Comparison of ENCODE assay signal across 8 cellular contexts in the genomic region with DNA sequence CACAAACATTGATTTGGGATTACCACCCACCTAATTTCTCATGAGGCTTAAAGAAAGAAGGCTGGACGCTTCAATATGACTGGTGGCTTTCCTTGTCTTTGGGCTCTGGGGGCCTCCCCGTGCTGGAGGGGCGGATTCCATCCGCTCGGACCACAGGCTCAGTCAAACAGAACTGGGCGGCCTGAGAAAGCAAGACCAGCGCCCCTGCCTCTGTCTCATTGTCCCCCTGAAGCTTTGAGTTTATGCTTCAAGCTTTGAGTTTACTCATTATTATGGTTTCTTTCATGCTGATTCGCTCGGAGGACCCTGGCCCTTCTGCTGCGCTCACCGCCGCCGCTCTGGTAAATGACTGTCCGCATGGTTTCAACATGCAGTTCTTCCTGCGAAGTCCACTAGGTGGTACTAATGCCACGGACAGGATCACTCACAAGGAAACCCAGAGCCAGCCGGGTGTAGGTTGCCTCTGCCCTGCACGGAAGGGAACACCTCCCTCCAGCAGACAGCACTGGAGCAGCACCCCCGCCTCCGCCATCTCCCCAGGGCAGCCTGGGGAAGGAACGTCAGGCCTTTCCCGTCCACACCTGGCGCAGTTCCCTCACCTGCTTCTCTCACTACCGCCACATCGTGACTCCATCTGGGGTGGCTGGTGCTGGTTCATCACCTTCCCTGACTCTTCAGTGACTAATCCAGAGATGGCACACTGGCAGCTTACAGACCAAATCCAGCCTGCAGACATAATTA. TPM values are rescaled to one million over a fixed set of nuclear protein-coding genes. Genes with fewer than 3 reads are reported as not detected.
A peak's percentile ranks its signal among the peaks of the same experiment; 100 is the strongest.
DNase-seq lines count a peak whose midpoint lies in the region; ATAC-seq and TF ChIP-seq lines count a peak whose summit lies in the region.

No MANE protein-coding gene starts in this region.

- no peaks in the 10 kb centered on the region for H3K27me3 Mint-ChIP-seq in activated CD8-positive, alpha-beta T cell treated with anti-CD3 and anti-CD28 coated beads for 36 hours
- H3K27me3 Mint-ChIP-seq in CD4-positive, alpha-beta memory T cell = no peaks in the 10 kb centered on the region

- peaks cover 51% of the 10 kb centered on the region for H3K36me3 ChIP-seq in CD4-positive, alpha-beta memory T cell (ENCODE audit: insufficient read depth, low read length)

- H3K9me3 ChIP-seq in CD4-positive, alpha-beta memory T cell (ENCODE audit: control insufficient read depth in 1 of 2, low read length in 2 of 2) = no peaks in the 10 kb centered on the region

- no peaks in the 10 kb centered on the region for H3K4me1 Mint-ChIP-seq in activated CD8-positive, alpha-beta T cell treated with anti-CD3 and anti-CD28 coated beads for 36 hours (ENCODE audit: low read depth)
- peaks cover 0 to 5% (median 1%) of the 10 kb centered on the region in 4 donors for H3K4me1 Mint-ChIP-seq in CD4-positive, alpha-beta memory T cell

- intact Hi-C loops in activated CD8-positive, alpha-beta T cell treated with anti-CD3 and anti-CD28 coated beads for 36 hours (cut with micrococcal nuclease) = no loop called here
- intact Hi-C loops in CD4-positive, alpha-beta memory T cell (cut with micrococcal nuclease) = no loop called here

- POLR2A ChIA-PET in GM10248 (lab: Yijun Ruan, JAX) = no interaction called here
- POLR2A ChIA-PET in activated CD8-positive, alpha-beta T cell treated with anti-CD3 and anti-CD28 coated beads for 36 hours (lab: Charles Lee) = interaction anchor here (0.9 to 6.5 kb wide), 3 partner anchors 11 to 38 kb away, joined by 3 to 69 read pairs (median 5); no protein-coding TSS in a partner anchor
- POLR2A ChIA-PET in CD4-positive, alpha-beta memory T cell (lab: Charles Lee; ENCODE audit: partially characterized antibody) = no interaction called here

- DNase-seq in A172 (ENCODE audit: low spot score) = peak; percentile 55
- peak; percentile 50 for DNase-seq in GM10248 (ENCODE audit: extremely low spot score)
- DNase-seq in NCI-H2081 (lab: John Stamatoyannopoulos, UW) = peak; percentile 87 to 89
- no peak for DNase-seq in activated CD8-positive, alpha-beta T cell treated with anti-CD3 and anti-CD28 coated beads for 36 hours
- peak; percentile 20 for DNase-seq in glomerular endothelial cell (ENCODE audit: extremely low read depth, low read depth, low spot score)
- DNase-seq in non-pigmented ciliary epithelial cell (ENCODE audit: low read depth) = peak; percentile 43
- DNase-seq in CD4-positive, alpha-beta memory T cell = no peak

- peaks cover 63% of the 10 kb centered on the region for H3K36me3 Mint-ChIP-seq in activated CD8-positive, alpha-beta T cell treated with anti-CD3 and anti-CD28 coated beads for 36 hours (ENCODE audit: low read depth)
- H3K36me3 Mint-ChIP-seq in CD4-positive, alpha-beta memory T cell = peaks cover 56 to 72% of the 10 kb centered on the region in 2 donors

- H3K4me3 ChIP-seq in CD4-positive, alpha-beta memory T cell (ENCODE audit: low read length in 2 of 2) = no peak overlapping the region

- CTCF ChIA-PET in GM10248 (lab: Yijun Ruan, JAX) = interaction anchor here (0.6 to 2.0 kb wide), 3 partner anchors 10 to 31 kb away, joined by 3 to 5 read pairs (median 4); no protein-coding TSS in a partner anchor
- CTCF ChIA-PET in activated CD8-positive, alpha-beta T cell treated with anti-CD3 and anti-CD28 coated beads for 36 hours (lab: Charles Lee) = interaction anchor here (0.8 to 1.6 kb wide), 4 partner anchors 10 to 312 kb away, joined by 3 to 4 read pairs (median 3); no protein-coding TSS in a partner anchor
- CTCF ChIA-PET in CD4-positive, alpha-beta memory T cell (lab: Charles Lee; ENCODE audit: partially characterized antibody) = interaction anchor here (1.6 kb wide), 1 partner anchor 18 kb away, joined by 3 read pairs; no protein-coding TSS in a partner anchor

- peak; percentile 54 for ATAC-seq in activated CD8-positive, alpha-beta T cell treated with anti-CD3 and anti-CD28 coated beads for 36 hours
- ATAC-seq in HG03135 (IDR thresholded peaks at IDR 0.05; ENCODE audit: unreplicated experiment) = no peak

- peak overlapping the region; percentile 60 for H3K27ac Mint-ChIP-seq in activated CD8-positive, alpha-beta T cell treated with anti-CD3 and anti-CD28 coated beads for 36 hours
- peak overlapping the region in 3 of 7 donors; percentile 29 to 79 (median 46) for H3K27ac Mint-ChIP-seq in CD4-positive, alpha-beta memory T cell

- no peak overlapping the region for H3K27ac ChIP-seq in CD4-positive, alpha-beta memory T cell (ENCODE audit: low read depth, low read length)

- no peaks in the 10 kb centered on the region for H3K9me3 Mint-ChIP-seq in activated CD8-positive, alpha-beta T cell treated with anti-CD3 and anti-CD28 coated beads for 36 hours
- no peaks in the 10 kb centered on the region for H3K9me3 Mint-ChIP-seq in CD4-positive, alpha-beta memory T cell

- TF ChIP-seq CTCF in GM10248 (IDR thresholded peaks at IDR 0.05; ENCODE audit: control extremely low read depth, extremely low read depth, low read depth, missing control alignments) = peak; percentile 34
- no peak for TF ChIP-seq CTCF in activated CD8-positive, alpha-beta T cell treated with anti-CD3 and anti-CD28 coated beads for 36 hours (IDR thresholded peaks at IDR 0.05)

- H3K4me3 Mint-ChIP-seq in activated CD8-positive, alpha-beta T cell treated with anti-CD3 and anti-CD28 coated beads for 36 hours = no peak overlapping the region
- no peak overlapping the region for H3K4me3 Mint-ChIP-seq in CD4-positive, alpha-beta memory T cell

- no peaks in the 10 kb centered on the region for H3K27me3 ChIP-seq in CD4-positive, alpha-beta memory T cell (ENCODE audit: insufficient read depth, low read length)

- no peaks in the 10 kb centered on the region for H3K4me1 ChIP-seq in CD4-positive, alpha-beta memory T cell (ENCODE audit: insufficient read depth, low read length)

RNA-seq across cellular contexts. Expression of a gene that starts 13.2 kb away (rescaled TPM):
- 8.8 and 8.9 TPM in 2 replicates for total RNA-seq in A172 (2014; rRNA removed; shearing (Covaris generic))
- 1 to 10 TPM; 8.2 to 8.7 TPM for total RNA-seq in activated CD8-positive, alpha-beta T cell treated with anti-CD3 and anti-CD28 coated beads for 36 hours
- 20.3 and 25.1 TPM in 2 replicates for total RNA-seq in glomerular endothelial cell
- total RNA-seq in CD4-positive, alpha-beta memory T cell = 10 to 100 TPM; 15.2 to 17.3 TPM
- 1 to 10 TPM; 1.9 to 2.7 TPM for polyA plus RNA-seq in CD4-positive, alpha-beta memory T cell

RNA-seq across cellular contexts. Expression of a gene that starts 34.2 kb away (rescaled TPM):
- not detected in 2 replicates for total RNA-seq in A172 (2014; rRNA removed; shearing (Covaris generic))
- total RNA-seq in activated CD8-positive, alpha-beta T cell treated with anti-CD3 and anti-CD28 coated beads for 36 hours = 100 to 1,000 TPM; 617 to 639 TPM
- total RNA-seq in glomerular endothelial cell = 181 and 185 TPM in 2 replicates
- 100 to 1,000 TPM; 150 to 151 TPM for total RNA-seq in CD4-positive, alpha-beta memory T cell
- polyA plus RNA-seq in CD4-positive, alpha-beta memory T cell = 100 to 1,000 TPM in 1 of 2 donors, 10 to 100 TPM in 1; 83.3 to 103 TPM

Comparison
In these comparisons a context has a peak if more than half of its experiments do, and no peak if none do; other contexts are left out.
1. DNase-seq: peak in A172 (single experiment), GM10248 (single experiment), NCI-H2081 (2 of 2), glomerular endothelial cell (single experiment) and non-pigmented ciliary epithelial cell (single experiment); none in activated CD8-positive, alpha-beta T cell treated with anti-CD3 and anti-CD28 coated beads for 36 hours (single experiment) and CD4-positive, alpha-beta memory T cell (0 of 5).
2. RNA of a gene that starts 34.2 kb away (total RNA-seq): 617 to 639 TPM in activated CD8-positive, alpha-beta T cell treated with anti-CD3 and anti-CD28 coated beads for 36 hours, 181 to 185 TPM in glomerular endothelial cell and 150 to 151 TPM in CD4-positive, alpha-beta memory T cell; not detected in A172; every median in the first group is over 100 times any median in the second.